Comparison of ENCODE assay signal across 1 cellular context in the genomic region with DNA sequence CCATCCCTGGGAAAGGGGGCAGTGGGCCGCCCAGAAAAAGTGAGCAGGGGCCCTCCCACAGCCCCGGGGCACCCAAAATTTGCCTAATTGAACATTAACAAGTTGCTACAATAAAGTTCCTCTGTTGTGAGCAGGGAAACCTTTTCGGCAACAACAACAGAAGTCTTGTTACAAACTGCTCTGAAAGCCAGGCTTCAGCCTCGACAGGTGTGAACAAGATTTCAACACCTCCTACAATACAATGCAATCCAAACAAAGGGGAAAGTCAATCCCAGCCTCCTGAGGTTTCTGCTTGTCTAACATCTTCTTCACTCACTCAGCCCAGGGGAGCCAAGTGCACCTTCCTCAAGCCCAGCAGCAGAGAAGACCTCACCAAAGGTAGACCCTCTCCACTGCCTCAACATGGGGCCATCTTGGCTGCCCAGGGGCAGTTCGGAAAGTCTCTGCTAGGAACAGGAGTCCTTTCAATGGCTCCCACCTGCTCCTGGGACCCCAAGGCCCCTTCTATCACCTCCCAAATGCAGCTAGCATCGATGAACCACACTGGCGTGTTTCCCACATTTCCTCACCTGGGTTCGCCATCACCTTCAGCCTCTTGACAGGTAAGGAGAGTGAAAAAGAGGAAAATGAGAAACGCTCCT.
A peak's percentile ranks its signal among the peaks of the same experiment; 100 is the strongest.
TF ChIP-seq lines count a peak whose summit lies in the region.

No MANE protein-coding gene starts in this region.

TF ChIP-seq in H1, 55 proteins besides CTCF, POLR2A, EP300 and RAD21:
- no peak for TF ChIP-seq ATF3 (IDR thresholded peaks at IDR 0.05; ENCODE audit: insufficient read depth, low read depth, low read length)
- peak; percentile 23; the same call in 1 of the 2 replicates for TF ChIP-seq SUZ12 (IDR thresholded peaks at IDR 0.05; ENCODE audit: low read length)
- peak; percentile 33 for TF ChIP-seq EZH2 (IDR thresholded peaks at IDR 0.05; ENCODE audit: low read depth, low read length, severe bottlenecking)
- TF ChIP-seq CBX8 (IDR thresholded peaks at IDR 0.05; ENCODE audit: borderline replicate concordance, low read depth, low read length): no peak
- TF ChIP-seq KDM5A (IDR thresholded peaks at IDR 0.05; ENCODE audit: low read length): no peak
- TF ChIP-seq RNF2 (IDR thresholded peaks at IDR 0.05; ENCODE audit: borderline replicate concordance, low read depth, low read length, missing control alignments, poor library complexity, severe bottlenecking): peak; percentile 30
TF ChIP-seq in H1: peak in this region for 3.
